In genomic region chr2:238104071-238104511, GRCh38 we compare ENCODE assay signal across 22 cellular contexts. TPM values are rescaled to one million over a fixed set of nuclear protein-coding genes. Genes with fewer than 3 reads are reported as not detected.
"Had no signal": no experiment of that assay in that cellular context is flagged by ENCODE, and none has a peak within 500 bp of the region (broad histone marks: within the 10 kb centered on the region; RNA-seq: fewer than 3 reads in every experiment).

No MANE protein-coding gene starts in this region.

- ATAC-seq: left colon; mucosa of descending colon; naive thymus-derived CD8-positive, alpha-beta T cell; stimulated activated naive CD8-positive, alpha-beta T cell treated with anti-CD3 and anti-CD28 coated beads, Interleukin-15, amount 100 ng/mL, for 72 hours; T-cell had no signal

- H3K9me3 ChIP-seq: breast epithelium, esophagus squamous epithelium, mucosa of descending colon, thoracic aorta, vagina had no signal

- H3K27ac ChIP-seq: breast epithelium, dorsolateral prefrontal cortex, esophagus squamous epithelium, thoracic aorta, vagina, VCaP had no signal

- H3K36me3 ChIP-seq: breast epithelium, esophagus squamous epithelium, thoracic aorta, vagina had no signal

- H3K27me3 Mint-ChIP-seq: activated CD4-positive, alpha-beta memory T cell treated with anti-CD3 and anti-CD28 coated beads, Interleukin-2, amount 10 ng/mL, durations not matched to agents 7 days and 5 days; activated naive CD8-positive, alpha-beta T cell treated with anti-CD3 and anti-CD28 coated beads, Interleukin-2, amount 10 ng/mL, durations not matched to agents 7 days and 5 days; naive thymus-derived CD8-positive, alpha-beta T cell; stimulated activated naive CD8-positive, alpha-beta T cell treated with anti-CD3 and anti-CD28 coated beads, Interleukin-15, amount 100 ng/mL, for 72 hours; T-cell had no signal

- H3K9me3 Mint-ChIP-seq: activated CD4-positive, alpha-beta memory T cell treated with anti-CD3 and anti-CD28 coated beads, Interleukin-2, amount 10 ng/mL, durations not matched to agents 7 days and 5 days; activated naive CD8-positive, alpha-beta T cell treated with anti-CD3 and anti-CD28 coated beads, Interleukin-2, amount 10 ng/mL, durations not matched to agents 7 days and 5 days; activated T-helper 2 cell treated with anti-CD3 and anti-CD28 coated beads, Interferon-gamma antibody, Interleukin-2, Interleukin-4, amounts not matched to agents 10 μg/mL and 5 μg/mL and 100 μg/mL, durations not matched to agents 14 hours and 24 hours and 36 hours; immature natural killer cell; naive thymus-derived CD8-positive, alpha-beta T cell; stimulated activated naive CD8-positive, alpha-beta T cell treated with anti-CD3 and anti-CD28 coated beads, Interleukin-15, amount 100 ng/mL, for 72 hours; T-cell had no signal

- H3K4me1 ChIP-seq: breast epithelium, vagina had no signal

- DNase-seq: activated CD4-positive, alpha-beta memory T cell treated with anti-CD3 and anti-CD28 coated beads, Interleukin-2, amount 10 ng/mL, durations not matched to agents 7 days and 5 days; anterior cingulate cortex; esophagus squamous epithelium; foreskin fibroblast; glutamatergic neuron; immature natural killer cell; left colon; mammary epithelial cell; mucosa of descending colon; stimulated activated naive CD8-positive, alpha-beta T cell treated with anti-CD3 and anti-CD28 coated beads, Interleukin-15, amount 100 ng/mL, for 72 hours; T1000 had no signal

- H3K4me3 ChIP-seq: breast epithelium, dorsolateral prefrontal cortex, esophagus squamous epithelium, mucosa of descending colon, thoracic aorta, vagina had no signal

- H3K27me3 ChIP-seq: breast epithelium, dorsolateral prefrontal cortex, vagina had no signal

- H3K4me3 Mint-ChIP-seq: activated CD4-positive, alpha-beta memory T cell treated with anti-CD3 and anti-CD28 coated beads, Interleukin-2, amount 10 ng/mL, durations not matched to agents 7 days and 5 days; activated naive CD8-positive, alpha-beta T cell treated with anti-CD3 and anti-CD28 coated beads, Interleukin-2, amount 10 ng/mL, durations not matched to agents 7 days and 5 days; immature natural killer cell; naive thymus-derived CD8-positive, alpha-beta T cell; stimulated activated naive CD8-positive, alpha-beta T cell treated with anti-CD3 and anti-CD28 coated beads, Interleukin-15, amount 100 ng/mL, for 72 hours; T-cell had no signal

- H3K4me1 Mint-ChIP-seq: activated CD4-positive, alpha-beta memory T cell treated with anti-CD3 and anti-CD28 coated beads, Interleukin-2, amount 10 ng/mL, durations not matched to agents 7 days and 5 days had no signal

- H3K36me3 Mint-ChIP-seq: activated naive CD8-positive, alpha-beta T cell treated with anti-CD3 and anti-CD28 coated beads, Interleukin-2, amount 10 ng/mL, durations not matched to agents 7 days and 5 days; immature natural killer cell; naive thymus-derived CD8-positive, alpha-beta T cell; T-cell had no signal

- H3K27ac Mint-ChIP-seq: activated CD4-positive, alpha-beta memory T cell treated with anti-CD3 and anti-CD28 coated beads, Interleukin-2, amount 10 ng/mL, durations not matched to agents 7 days and 5 days; activated naive CD8-positive, alpha-beta T cell treated with anti-CD3 and anti-CD28 coated beads, Interleukin-2, amount 10 ng/mL, durations not matched to agents 7 days and 5 days; activated T-helper 2 cell treated with anti-CD3 and anti-CD28 coated beads, Interferon-gamma antibody, Interleukin-2, Interleukin-4, amounts not matched to agents 10 μg/mL and 5 μg/mL and 100 μg/mL, durations not matched to agents 14 hours and 24 hours and 36 hours; immature natural killer cell; naive thymus-derived CD8-positive, alpha-beta T cell; T-cell had no signal

RNA-seq across cellular contexts. Expression of gene KLHL30, which starts 34.4 kb away (rescaled TPM):
- total RNA-seq: activated CD4-positive, alpha-beta memory T cell treated with anti-CD3 and anti-CD28 coated beads, Interleukin-2, amount 10 ng/mL, durations not matched to agents 7 days and 5 days; activated naive CD8-positive, alpha-beta T cell treated with anti-CD3 and anti-CD28 coated beads, Interleukin-2, amount 10 ng/mL, durations not matched to agents 7 days and 5 days; activated T-helper 2 cell treated with anti-CD3 and anti-CD28 coated beads, Interferon-gamma antibody, Interleukin-2, Interleukin-4, amounts not matched to agents 10 μg/mL and 5 μg/mL and 100 μg/mL, durations not matched to agents 14 hours and 24 hours and 36 hours; cerebellum; naive thymus-derived CD8-positive, alpha-beta T cell; pulmonary artery endothelial cell; T-cell had no signal

RNA-seq across cellular contexts. Expression of gene ERFE, which starts 54.7 kb away (rescaled TPM):
- total RNA-seq: activated CD4-positive, alpha-beta memory T cell treated with anti-CD3 and anti-CD28 coated beads, Interleukin-2, amount 10 ng/mL, durations not matched to agents 7 days and 5 days; naive thymus-derived CD8-positive, alpha-beta T cell; T-cell; vagina had no signal
